In the genomic region with DNA sequence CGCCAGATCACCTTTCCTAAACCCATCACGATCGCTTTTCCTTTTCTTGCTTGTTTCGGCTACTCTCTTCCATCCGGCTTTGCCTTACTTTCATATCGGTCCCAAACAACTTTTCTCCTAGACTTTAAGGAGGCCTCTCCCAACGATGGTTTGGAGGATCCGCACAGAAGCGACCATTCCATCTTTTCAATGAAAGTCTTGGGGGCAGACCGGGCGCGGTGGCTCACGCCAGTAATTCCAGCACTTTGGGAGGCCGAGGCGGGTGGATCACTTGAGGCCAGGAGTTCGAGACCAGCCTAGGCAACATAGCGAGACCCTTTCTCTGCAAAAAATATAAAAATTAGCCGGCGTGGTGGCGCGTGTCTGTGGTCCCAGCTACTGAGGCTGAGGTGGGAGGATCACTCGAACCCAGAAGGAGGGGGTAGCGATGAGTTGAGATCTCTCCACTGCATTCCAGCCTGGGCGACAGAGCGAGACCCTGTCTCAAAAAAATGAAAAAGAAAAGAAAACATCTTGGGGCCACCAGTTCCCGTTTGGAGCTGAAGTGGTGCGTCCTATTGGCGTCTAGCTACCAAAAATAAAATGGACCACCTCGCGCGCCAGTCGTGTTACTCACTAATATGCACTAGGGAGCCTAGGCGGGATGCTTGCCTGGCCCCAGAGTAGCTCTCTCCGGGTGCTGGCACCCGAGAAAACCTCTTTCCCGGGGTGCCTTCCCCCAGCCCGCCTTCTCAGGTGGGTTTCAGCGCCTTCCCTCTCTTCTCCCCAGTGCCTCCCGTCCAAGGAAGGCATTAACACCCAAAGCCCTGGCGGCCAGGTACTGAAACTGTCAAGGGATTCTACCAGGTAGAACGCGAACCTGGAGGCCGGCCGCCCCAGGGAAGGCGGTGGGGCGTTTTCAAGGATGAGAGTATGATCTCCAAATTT, we compare ENCODE assay signal across 8 cellular contexts. TPM values are rescaled to one million over a fixed set of nuclear protein-coding genes. Genes with fewer than 3 reads are reported as not detected.
A peak's percentile ranks its signal among the peaks of the same experiment; 100 is the strongest.
DNase-seq lines count a peak whose midpoint lies in the region; ATAC-seq and TF ChIP-seq lines count a peak whose summit lies in the region.

No MANE protein-coding gene starts in this region.

- no peaks in the 10 kb centered on the region for H3K36me3 ChIP-seq in ectodermal cell (ENCODE audit: control insufficient read depth, insufficient read depth, low read length)
- no peaks in the 10 kb centered on the region for H3K36me3 ChIP-seq in mucosa of rectum (ENCODE audit: control insufficient read depth in 2 of 2, insufficient read depth in 2 of 2, low read length in 2 of 2)

- H3K27me3 ChIP-seq in ectodermal cell (ENCODE audit: control insufficient read depth, insufficient read depth, low read length, poor library complexity, severe bottlenecking) (peaks cover 6% of the 10 kb centered on the region), mucosa of rectum (ENCODE audit: control insufficient read depth in 2 of 2, insufficient read depth in 2 of 2, low read length in 2 of 2) (no peaks in the 10 kb centered on the region)

- CTCF ChIA-PET in Calu3 (lab: Charles Lee) = interaction anchor here (0.5 to 2.5 kb wide), 6 partner anchors 26 to 735 kb away, joined by 3 to 11 read pairs (median 4); a partner anchor contains a TSS

- peak overlapping the region; percentile 79 for H3K4me3 Mint-ChIP-seq in Calu3 (ENCODE audit: low read depth, unreplicated experiment)

- H3K9me3 ChIP-seq in ectodermal cell (ENCODE audit: control insufficient read depth, low read length) (no peaks in the 10 kb centered on the region), mucosa of rectum (ENCODE audit: control insufficient read depth in 2 of 2, low read length in 2 of 2) (no peaks in the 10 kb centered on the region)

- H3K4me3 ChIP-seq in ectodermal cell (ENCODE audit: insufficient read depth, low read depth, low read length) (peak overlapping the region; percentile 97), mucosa of rectum (ENCODE audit: low read length in 2 of 2) (peak overlapping the region; percentile 78 to 99)

- peaks cover 3% of the 10 kb centered on the region for H3K4me1 ChIP-seq in ectodermal cell (ENCODE audit: control insufficient read depth, insufficient read depth, low read length)
- peaks cover 6 to 11% of the 10 kb centered on the region in 2 donors for H3K4me1 ChIP-seq in mucosa of rectum (ENCODE audit: control insufficient read depth in 2 of 2, insufficient read depth in 2 of 2, low read length in 2 of 2)

- WGBS in ectodermal cell, 2 experiments = 14 to 19% methylated on average over 46 of the region's 46 CpGs

- H3K27ac ChIP-seq in ectodermal cell (ENCODE audit: insufficient read depth, low read depth, low read length, poor library complexity, severe bottlenecking) (peak overlapping the region; percentile 44), mucosa of rectum (ENCODE audit: low read depth in 2 of 2, low read length in 2 of 2) (peak overlapping the region; percentile 77 to 90)

- peak overlapping the region; percentile 81 to 88 for H3K9ac ChIP-seq in mucosa of rectum (ENCODE audit: low read depth in 1 of 2, low read length in 2 of 2)

- DNase-seq in Calu3 (peak; percentile 81), NCI-H1436 (lab: John Stamatoyannopoulos, UW) (peak; percentile 46), H4 (ENCODE audit: low spot score) (no peak)
- DNase-seq in activated CD4-positive, alpha-beta T cell treated with anti-CD3 and anti-CD28 coated beads, Interleukin-2, amount 50 U/mL, for 48 hours = peak; percentile 47 to 55
- DNase-seq in stimulated activated CD8-positive, alpha-beta memory T cell treated with anti-CD3 and anti-CD28 coated beads, Interleukin-7, amount 100 ng/mL, for 24 hours (ENCODE audit: low read depth) = peak; percentile 20

- intact Hi-C loops in Calu3 (cut with micrococcal nuclease; ENCODE audit: unreplicated experiment) = loop anchor here (2.0 kb wide), 1 partner anchor 66 kb away; a partner anchor contains a TSS

- H3K9me3 Mint-ChIP-seq in Calu3 (ENCODE audit: low read depth, unreplicated experiment) = no peaks in the 10 kb centered on the region

- TF ChIP-seq CTCF in Calu3 (IDR thresholded peaks at IDR 0.05; ENCODE audit: unreplicated experiment) = peak; percentile 54

- no peaks in the 10 kb centered on the region for H3K27me3 Mint-ChIP-seq in Calu3 (ENCODE audit: unreplicated experiment)

- peak; percentile 8 for ATAC-seq in GM21576 (IDR thresholded peaks at IDR 0.05; ENCODE audit: unreplicated experiment)

- H3K4me1 Mint-ChIP-seq in Calu3 (ENCODE audit: low read depth, unreplicated experiment) = peaks cover 22% of the 10 kb centered on the region

- peaks cover 26% of the 10 kb centered on the region for H3K36me3 Mint-ChIP-seq in Calu3 (ENCODE audit: insufficient read depth, unreplicated experiment)

- BruUV-seq in Calu3 (replicated peaks; lab: Mats Ljungman, UMichigan) = no TSS peak

- peak overlapping the region; percentile 80 for H3K27ac Mint-ChIP-seq in Calu3 (ENCODE audit: unreplicated experiment)

RNA-seq across cellular contexts. Expression of a gene that starts 0.8 kb away (rescaled TPM):
- 65.8 and 66.9 TPM in 2 replicates for total RNA-seq in Calu3 (2022)
- polyA plus RNA-seq in ectodermal cell (2013, experiment 1 of 4) = 69.2 TPM
- polyA plus RNA-seq in ectodermal cell (2013, experiment 2 of 4) = 68.3 TPM
- 56.7 TPM for polyA plus RNA-seq in ectodermal cell (2013, experiment 3 of 4)
- 50.9 TPM for polyA plus RNA-seq in ectodermal cell (2013, experiment 4 of 4)
- total RNA-seq in H4 (2014; rRNA removed; shearing (Covaris generic)) = 30.2 and 41.6 TPM in 2 replicates
